In the genomic region with DNA sequence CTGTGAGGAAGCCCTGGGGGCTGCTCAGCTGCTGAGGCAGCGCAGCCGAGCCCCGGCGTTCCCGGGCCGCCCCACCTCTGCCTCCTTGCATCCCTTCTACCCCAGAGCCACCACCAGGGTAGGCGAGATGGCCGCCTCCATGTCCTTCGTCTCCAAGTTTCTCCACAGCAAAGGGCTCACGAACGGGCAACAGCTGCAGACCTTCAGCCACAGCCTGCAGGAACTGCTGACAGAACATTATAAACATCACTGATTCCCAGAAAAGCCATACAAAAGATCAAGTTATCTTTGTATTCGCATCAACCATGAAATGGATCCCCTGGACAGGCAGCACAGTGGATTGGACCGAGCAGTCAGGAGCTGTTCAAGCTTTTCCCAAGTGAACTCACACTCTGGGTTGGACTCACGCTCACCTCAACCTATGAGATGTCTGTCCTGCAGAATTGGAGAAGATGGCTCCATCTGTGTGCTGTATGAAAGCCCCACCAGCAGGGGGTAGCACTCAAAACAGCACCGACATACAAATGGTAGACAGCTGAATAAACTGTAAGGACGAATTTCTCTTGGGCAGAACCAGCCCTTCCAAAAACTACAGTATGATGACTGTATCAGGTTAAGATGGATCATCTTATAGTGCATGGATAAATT, we compare ENCODE assay signal across 11 cellular contexts. TPM values are rescaled to one million over a fixed set of nuclear protein-coding genes. Genes with fewer than 3 reads are reported as not detected.
DNase-seq lines count a peak whose midpoint lies in the region; ATAC-seq and TF ChIP-seq lines count a peak whose summit lies in the region.
"Had no signal": no experiment of that assay in that cellular context is flagged by ENCODE, and none has a peak within 500 bp of the region (broad histone marks: within the 10 kb centered on the region; RNA-seq: fewer than 3 reads in every experiment).

No MANE protein-coding gene starts in this region.

- intact Hi-C loops in spleen (cut with DNase I; ENCODE audit: low total_unique reads) = no loop called here

- WGBS in spleen, 5 donors = 85 to 87% (median 85%) methylated on average over 16 of the region's 16 CpGs
- WGBS in SK-N-SH (ENCODE audit: low lambda C conversion rate) = 50% methylated on average over 15 of the region's 16 CpGs

- no peak overlapping the region for H3K27ac Mint-ChIP-seq in activated T-cell treated with anti-CD3 and anti-CD28 coated beads, Interleukin-2, amount 50 U/mL, for 72 hours
- H3K27ac Mint-ChIP-seq: CD4-positive, CD25-positive, alpha-beta regulatory T cell; T-helper 1 cell treated with Interleukin-12 subunit alpha and Interleukin-12 subunit beta and Interleukin-4 antibody, amounts not matched to agents 30 μg/mL and 1 μg/mL, for 36 hours had no signal

- H3K79me2 ChIP-seq in Loucy (ENCODE audit: insufficient read depth, low read length) (no peaks in the 10 kb centered on the region), SK-N-SH (ENCODE audit: insufficient read depth) (no peaks in the 10 kb centered on the region)

- no peak overlapping the region for H3K4me2 ChIP-seq in Loucy (ENCODE audit: low read depth, low read length, poor library complexity, severe bottlenecking)
- H3K4me2 ChIP-seq in SK-N-SH = no peak overlapping the region

- H4K20me1 ChIP-seq in Loucy (ENCODE audit: insufficient read depth, low read length, poor library complexity, severe bottlenecking) = no peaks in the 10 kb centered on the region
- no peaks in the 10 kb centered on the region for H4K20me1 ChIP-seq in SK-N-SH (ENCODE audit: insufficient read depth)

- POLR2A ChIA-PET in SK-N-SH (lab: Yijun Ruan, JAX) = no interaction called here

- no peak for TF ChIP-seq POLR2A in spleen (IDR thresholded peaks at IDR 0.05)

- H3K27ac ChIP-seq in spleen (peak overlapping the region in 1 of 8 donors; percentile 4), SK-N-SH (ENCODE audit: low read depth in 2 of 2, low read length in 1 of 2) (no peak overlapping the region)
- H3K27ac ChIP-seq: uterus had no signal

- no peak for TF ChIP-seq EP300 in SK-N-SH (IDR thresholded peaks at IDR 0.05; ENCODE audit: borderline replicate concordance in 1 of 2, low read depth in 1 of 2, low read length in 1 of 2)

- peaks cover 0 to 3% of the 10 kb centered on the region in 2 donors for H3K36me3 Mint-ChIP-seq in activated T-cell treated with anti-CD3 and anti-CD28 coated beads, Interleukin-2, amount 50 U/mL, for 72 hours (ENCODE audit: insufficient read depth in 2 of 2)
- peaks cover 23% of the 10 kb centered on the region for H3K36me3 Mint-ChIP-seq in activated T-cell treated with anti-CD3 and anti-CD28 coated beads, Interleukin-2, amount 50 U/mL, for 4 hours (ENCODE audit: insufficient read depth)
- H3K36me3 Mint-ChIP-seq: CD4-positive, CD25-positive, alpha-beta regulatory T cell had no signal

- H3K36me3 ChIP-seq in Loucy (ENCODE audit: insufficient read depth, low read length) (no peaks in the 10 kb centered on the region), spleen (no peaks in the 10 kb centered on the region), SK-N-SH (replicated peaks in 1 of 2; ENCODE audit: control insufficient read depth in 1 of 2, insufficient read depth in 2 of 2, low read length in 1 of 2) (no peaks in the 10 kb centered on the region)
- H3K36me3 ChIP-seq: uterus had no signal

- no peaks in the 10 kb centered on the region for H3F3A ChIP-seq in Loucy (ENCODE audit: low read depth)
- no peaks in the 10 kb centered on the region for H3F3A ChIP-seq in SK-N-SH (replicated peaks; ENCODE audit: insufficient read depth)

- DNase-seq in activated T-cell treated with anti-CD3 and anti-CD28 coated beads, Interleukin-2, amount 50 U/mL, for 72 hours = peak; percentile 8 to 9
- no peak for DNase-seq in activated T-cell treated with anti-CD3 and anti-CD28 coated beads, Interleukin-2, amount 50 U/mL, for 4 hours
- no peak for DNase-seq in spleen
- DNase-seq in NCI-H1930 (lab: John Stamatoyannopoulos, UW) = no peak
- DNase-seq in SK-N-SH = no peak
- DNase-seq: uterus had no signal

- H3K9me2 ChIP-seq in Loucy (replicated peaks; ENCODE audit: low read depth, low read length) (no peaks in the 10 kb centered on the region), SK-N-SH (0 out of 2 replicates have a peak, but pooled peaks cover 3% of the 10 kb centered on the region)

- no peak for ATAC-seq in activated T-cell treated with anti-CD3 and anti-CD28 coated beads, Interleukin-2, amount 50 U/mL, for 72 hours (replicated peaks in 1 of 2)
- ATAC-seq in activated T-cell treated with anti-CD3 and anti-CD28 coated beads, Interleukin-2, amount 50 U/mL, for 4 hours = no peak
- ATAC-seq in esophagus mucosa = peak; percentile 58
- ATAC-seq in GM21825 (IDR thresholded peaks at IDR 0.05; ENCODE audit: unreplicated experiment) = no peak

- H3K9ac ChIP-seq in Loucy (ENCODE audit: low read depth, low read length, poor library complexity, severe bottlenecking) (no peak overlapping the region), SK-N-SH (no peak overlapping the region)

- H3K9me3 ChIP-seq in Loucy (ENCODE audit: insufficient read depth, low read depth, low read length) (no peaks in the 10 kb centered on the region), spleen (peaks cover 0 to 5% (median 0%) of the 10 kb centered on the region in 8 donors), SK-N-SH (no peaks in the 10 kb centered on the region)
- H3K9me3 ChIP-seq: uterus had no signal

- H3K27me3 ChIP-seq in Loucy (ENCODE audit: insufficient read depth, low read length, poor library complexity, severe bottlenecking) = no peaks in the 10 kb centered on the region
- H3K27me3 ChIP-seq in spleen (replicated peaks in 1 of 7) = no peaks in the 10 kb centered on the region
- H3K27me3 ChIP-seq in SK-N-SH (ENCODE audit: insufficient read depth) = no peaks in the 10 kb centered on the region
- H3K27me3 ChIP-seq: uterus had no signal

- H3K4me3 ChIP-seq in Loucy (ENCODE audit: low read length, poor library complexity, severe bottlenecking) (no peak overlapping the region), spleen (no peak overlapping the region), SK-N-SH (ENCODE audit: low read depth in 2 of 2, low read length in 1 of 2) (no peak overlapping the region)
- H3K4me3 ChIP-seq: uterus had no signal

- no peak for TF ChIP-seq RAD21 in SK-N-SH (IDR thresholded peaks at IDR 0.05; ENCODE audit: low read length)

- TF ChIP-seq CTCF in Loucy (conservative IDR thresholded peaks at IDR 0.05; ENCODE audit: low read length) (peak; percentile 78), spleen (IDR thresholded peaks at IDR 0.05 in 8 of 11, conservative IDR thresholded peaks at IDR 0.05 in 3 of 11) (peak in 7 of 11 experiments; percentile 7 to 27 (median 23)), SK-N-SH (IDR thresholded peaks at IDR 0.05) (no peak; the same call in 1 of the 2 replicates)

- no peaks in the 10 kb centered on the region for H3K27me3 Mint-ChIP-seq in activated T-cell treated with anti-CD3 and anti-CD28 coated beads, Interleukin-2, amount 50 U/mL, for 72 hours (ENCODE audit: low read depth)
- H3K27me3 Mint-ChIP-seq in activated T-cell treated with anti-CD3 and anti-CD28 coated beads, Interleukin-2, amount 50 U/mL, for 4 hours (ENCODE audit: low read depth) = no peaks in the 10 kb centered on the region

- H2AFZ ChIP-seq in Loucy (ENCODE audit: low read length) = 0 out of 2 replicates have a peak overlapping the region, but pooled peaks have one; percentile 14
- H2AFZ ChIP-seq in SK-N-SH (ENCODE audit: low read depth) = no peak overlapping the region

- no peak overlapping the region for H3K4me3 Mint-ChIP-seq in activated T-cell treated with anti-CD3 and anti-CD28 coated beads, Interleukin-2, amount 50 U/mL, for 72 hours
- H3K4me3 Mint-ChIP-seq in activated T-cell treated with anti-CD3 and anti-CD28 coated beads, Interleukin-2, amount 50 U/mL, for 4 hours = no peak overlapping the region
- H3K4me3 Mint-ChIP-seq: CD4-positive, CD25-positive, alpha-beta regulatory T cell; T-helper 1 cell treated with Interleukin-12 subunit alpha and Interleukin-12 subunit beta and Interleukin-4 antibody, amounts not matched to agents 30 μg/mL and 1 μg/mL, for 36 hours had no signal

- peaks cover 0 to 2% of the 10 kb centered on the region in 2 donors for H3K9me3 Mint-ChIP-seq in activated T-cell treated with anti-CD3 and anti-CD28 coated beads, Interleukin-2, amount 50 U/mL, for 72 hours
- no peaks in the 10 kb centered on the region for H3K9me3 Mint-ChIP-seq in activated T-cell treated with anti-CD3 and anti-CD28 coated beads, Interleukin-2, amount 50 U/mL, for 4 hours
- H3K9me3 Mint-ChIP-seq: T-helper 1 cell treated with Interleukin-12 subunit alpha and Interleukin-12 subunit beta and Interleukin-4 antibody, amounts not matched to agents 30 μg/mL and 1 μg/mL, for 36 hours had no signal

- H3K4me1 Mint-ChIP-seq in activated T-cell treated with anti-CD3 and anti-CD28 coated beads, Interleukin-2, amount 50 U/mL, for 72 hours (ENCODE audit: low read depth) = no peaks in the 10 kb centered on the region
- peaks cover 10% of the 10 kb centered on the region for H3K4me1 Mint-ChIP-seq in activated T-cell treated with anti-CD3 and anti-CD28 coated beads, Interleukin-2, amount 50 U/mL, for 4 hours (ENCODE audit: low read depth)
- H3K4me1 Mint-ChIP-seq: CD4-positive, CD25-positive, alpha-beta regulatory T cell had no signal

- H3K4me1 ChIP-seq in Loucy (ENCODE audit: insufficient read depth, low read length, poor library complexity, severe bottlenecking) (no peaks in the 10 kb centered on the region), spleen (no peaks in the 10 kb centered on the region), SK-N-SH (ENCODE audit: control insufficient read depth in 1 of 2, insufficient read depth in 2 of 2, low read depth in 1 of 2, low read length in 1 of 2) (no peaks in the 10 kb centered on the region)
- H3K4me1 ChIP-seq: uterus had no signal

- CTCF ChIA-PET in SK-N-SH (lab: Yijun Ruan, JAX) = no interaction called here

TF ChIP-seq in SK-N-SH, 30 proteins besides CTCF, POLR2A, EP300 and RAD21 (continues in another document):
- TF ChIP-seq NRF1 (IDR thresholded peaks at IDR 0.05; ENCODE audit: low read depth, low read length) (no peak), CHD2 (IDR thresholded peaks at IDR 0.05; ENCODE audit: low read length, partially characterized antibody) (no peak)

RNA-seq across cellular contexts. Expression of a gene that starts 19.4 kb away (rescaled TPM):
- under 1 TPM in 1 of 2 donors, not detected in 1; 0.60 TPM for total RNA-seq in activated T-cell treated with anti-CD3 and anti-CD28 coated beads, Interleukin-2, amount 50 U/mL, for 72 hours
- 1 to 10 TPM; 2.1 to 3.2 (median 2.3) TPM for total RNA-seq in activated T-cell treated with anti-CD3 and anti-CD28 coated beads, Interleukin-2, amount 50 U/mL, for 4 hours
- total RNA-seq in esophagus mucosa = 86.9 TPM
- total RNA-seq in spleen = 100 to 1,000 TPM; 348 to 975 (median 429) TPM
- 10 to 100 TPM; 28.9 to 75.1 (median 61.5) TPM for polyA plus RNA-seq in spleen
- polyA plus RNA-seq in SK-N-SH (2012; rRNA removed) = 0.02 TPM in 1 of 2 replicates, not detected in the other
- polyA plus RNA-seq in SK-N-SH (2012; cell fraction: cytosol; rRNA removed) = 0.01 TPM in 1 of 2 replicates, not detected in the other
- not detected in 2 replicates for polyA plus RNA-seq in SK-N-SH (2012; cell fraction: nucleus; rRNA removed)
- total RNA-seq: CD4-positive, CD25-positive, alpha-beta regulatory T cell had no signal
- polyA plus RNA-seq: CD4-positive, CD25-positive, alpha-beta regulatory T cell had no signal

Comparison
In these comparisons a context has a peak if more than half of its experiments do, and no peak if none do; other contexts are left out.
1. DNase-seq: peak in activated T-cell treated with anti-CD3 and anti-CD28 coated beads, Interleukin-2, amount 50 U/mL, for 72 hours (2 of 2); none in activated T-cell treated with anti-CD3 and anti-CD28 coated beads, Interleukin-2, amount 50 U/mL, for 4 hours (single experiment), spleen (single experiment), NCI-H1930 (0 of 2) and SK-N-SH (single experiment).
2. RNA of a gene that starts 19.4 kb away (total RNA-seq): 348 to 975 TPM in spleen and 86.9 TPM in esophagus mucosa (single experiment); 2.1 to 3.2 TPM in activated T-cell treated with anti-CD3 and anti-CD28 coated beads, Interleukin-2, amount 50 U/mL, for 4 hours and 0.60 TPM in activated T-cell treated with anti-CD3 and anti-CD28 coated beads, Interleukin-2, amount 50 U/mL, for 72 hours; every median in the first group is over 10 times any median in the second.